In genomic region chr22:39518996-39519680, GRCh38 we compare ENCODE assay signal across 1 cellular context.
TF ChIP-seq lines count a peak whose summit lies in the region.

No MANE protein-coding gene starts in this region.

TF ChIP-seq in endothelial cell of umbilical vein, 7 proteins besides CTCF, POLR2A, EP300 and RAD21:
- TF ChIP-seq EZH2 (IDR thresholded peaks at IDR 0.05; ENCODE audit: borderline replicate concordance, low read depth, low read length, severe bottlenecking) (no peak), POLR2AphosphoS5 (IDR thresholded peaks at IDR 0.05; ENCODE audit: insufficient read depth, low read depth, low read length) (no peak), MYC (IDR thresholded peaks at IDR 0.05; ENCODE audit: low read depth, low read length) (no peak)
TF ChIP-seq in endothelial cell of umbilical vein: peak in this region for 0.
